ENCODE assay signal across 1 cellular context in the genomic region with DNA sequence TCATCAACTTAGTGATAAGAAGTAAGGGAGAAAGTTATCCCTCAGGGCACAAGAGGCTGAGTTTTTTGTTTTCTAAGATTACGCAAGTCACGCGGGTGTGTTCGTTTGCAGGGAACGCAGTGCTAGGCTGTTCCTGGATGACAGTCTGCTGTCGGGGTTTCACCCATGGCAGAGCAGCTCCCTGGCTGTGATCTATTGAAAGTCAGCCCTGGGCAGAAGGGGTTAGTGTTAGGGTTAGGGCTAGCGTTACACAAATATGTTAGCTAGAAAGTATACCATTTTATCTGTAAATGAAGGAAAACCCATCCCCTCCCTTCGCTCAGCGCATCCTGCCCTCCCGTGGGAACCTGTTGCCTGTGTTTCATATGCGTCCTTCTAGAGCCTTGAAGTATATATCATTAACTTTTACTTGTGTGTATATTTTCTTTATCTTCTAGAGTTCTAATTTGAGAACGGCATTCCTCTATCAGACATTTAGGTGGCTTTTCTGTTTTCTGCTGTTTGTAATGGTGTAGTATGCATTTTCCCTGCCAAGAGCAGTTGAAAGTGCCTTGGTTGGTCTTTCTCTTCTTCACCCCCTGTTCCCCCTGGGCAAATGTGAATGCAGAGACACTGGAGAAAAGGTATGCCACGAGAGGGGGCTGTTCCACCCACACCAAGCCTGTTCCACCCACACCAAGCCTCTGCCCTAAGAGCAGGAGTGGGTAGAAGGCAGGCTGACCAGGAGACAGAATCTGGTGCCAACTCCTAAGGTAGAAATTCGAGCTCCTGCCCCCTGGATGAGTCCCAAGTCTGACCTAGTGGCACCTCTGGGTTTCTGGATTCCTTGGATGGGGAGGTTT.
TF ChIP-seq lines count a peak whose summit lies in the region.

No MANE protein-coding gene starts in this region.

TF ChIP-seq in K562, 482 proteins besides CTCF, POLR2A, EP300 and RAD21 (continued from another document):
- TF ChIP-seq GMEB1 (CRISPR knock-in tag; IDR thresholded peaks at IDR 0.05) (no peak), TAL1 (IDR thresholded peaks at IDR 0.05) (no peak), CEBPG (CRISPR knock-in tag; IDR thresholded peaks at IDR 0.05) (no peak), CEBPG (tag; conservative IDR thresholded peaks at IDR 0.05 in 1 of 2, IDR thresholded peaks at IDR 0.05 in 1 of 2) (peak in 1 of 2 experiments; percentile 72; a peak in 2 of 4 replicates), BDP1 (IDR thresholded peaks at IDR 0.05; ENCODE audit: insufficient read depth, insufficient read length) (no peak)
- TF ChIP-seq, protein P1, sequence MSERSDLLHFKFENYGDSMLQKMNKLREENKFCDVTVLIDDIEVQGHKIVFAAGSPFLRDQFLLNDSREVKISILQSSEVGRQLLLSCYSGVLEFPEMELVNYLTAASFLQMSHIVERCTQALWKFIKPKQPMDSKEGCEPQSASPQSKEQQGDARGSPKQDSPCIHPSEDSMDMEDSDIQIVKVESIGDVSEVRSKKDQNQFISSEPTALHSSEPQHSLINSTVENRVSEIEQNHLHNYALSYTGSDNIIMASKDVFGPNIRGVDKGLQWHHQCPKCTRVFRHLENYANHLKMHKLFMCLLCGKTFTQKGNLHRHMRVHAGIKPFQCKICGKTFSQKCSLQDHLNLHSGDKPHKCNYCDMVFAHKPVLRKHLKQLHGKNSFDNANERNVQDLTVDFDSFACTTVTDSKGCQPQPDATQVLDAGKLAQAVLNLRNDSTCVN (CRISPR knock-in tag; IDR thresholded peaks at IDR 0.05) = no peak
